ENCODE assay signal across 1 cellular context in the genomic region with DNA sequence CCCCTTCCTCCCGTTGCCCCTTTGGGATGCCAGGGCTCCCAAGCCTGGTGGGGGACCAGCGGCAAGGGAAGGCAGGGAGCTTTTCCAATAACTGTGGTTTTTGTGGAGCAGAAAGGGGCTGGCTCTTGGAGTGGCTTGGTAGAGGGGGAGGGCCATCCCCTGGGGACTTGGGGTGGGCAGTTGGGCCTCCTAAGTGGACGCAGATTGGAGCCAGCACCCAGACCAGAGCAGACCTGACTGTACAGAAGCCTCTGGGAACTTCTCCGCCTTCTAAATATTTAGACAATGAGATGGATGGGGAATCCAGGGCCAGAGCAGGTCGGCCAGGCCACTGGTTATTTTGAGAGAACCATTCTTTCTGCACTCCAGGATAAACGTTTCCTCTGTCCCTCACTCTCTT.
A peak's percentile ranks its signal among the peaks of the same experiment; 100 is the strongest.
TF ChIP-seq lines count a peak whose summit lies in the region.

No MANE protein-coding gene starts in this region.

TF ChIP-seq in GM12878, 131 proteins besides CTCF, POLR2A, EP300 and RAD21:
- TF ChIP-seq CREB1 (IDR thresholded peaks at IDR 0.05; ENCODE audit: low read depth) (0 out of 2 replicates have a peak, but pooled peaks have one; percentile 13), NR2F1 (conservative IDR thresholded peaks at IDR 0.05) (no peak)
